Comparison of ENCODE assay signal across 18 cellular contexts in genomic region chr2:20620696-20621365, GRCh38. TPM values are rescaled to one million over a fixed set of nuclear protein-coding genes. Genes with fewer than 3 reads are reported as not detected.
DNase-seq lines count a peak whose midpoint lies in the region; ATAC-seq, FAIRE-seq and TF ChIP-seq lines count a peak whose summit lies in the region.
"Had no signal": no experiment of that assay in that cellular context is flagged by ENCODE, and none has a peak within 500 bp of the region (broad histone marks: within the 10 kb centered on the region; RNA-seq: fewer than 3 reads in every experiment).

No MANE protein-coding gene starts in this region.

- no peak for FAIRE-seq in H54 (lab: Jason Lieb, UNC)
- FAIRE-seq: RCC 7860 had no signal

- no peak for TF ChIP-seq POLR2A in right lobe of liver (IDR thresholded peaks at IDR 0.05)
- TF ChIP-seq POLR2A in H54 (IDR thresholded peaks at IDR 0.05; ENCODE audit: low read depth, low read length): no peak

- WGBS in right lobe of liver (ENCODE audit: insufficient coverage, low coverage, low lambda C conversion rate, missing lambda C conversion rate): 88% methylated on average over 1 of the region's 4 CpGs

- no peak overlapping the region for H3K4me3 ChIP-seq in SJCRH30
- no peak overlapping the region for H3K4me3 ChIP-seq in epithelial cell of esophagus (ENCODE audit: low read length)
- no peak overlapping the region for H3K4me3 ChIP-seq in right lobe of liver
- H3K4me3 ChIP-seq: body of pancreas, skin epidermis had no signal

- no peak for TF ChIP-seq CTCF in epithelial cell of esophagus (IDR thresholded peaks at IDR 0.05; ENCODE audit: insufficient read depth, low read depth, low read length, missing control alignments)
- no peak for TF ChIP-seq CTCF in right lobe of liver (IDR thresholded peaks at IDR 0.05)

- H3K4me1 ChIP-seq in SJCRH30 (peaks cover 91% of the 10 kb centered on the region), right lobe of liver (peaks cover 0 to 31% (median 20%) of the 10 kb centered on the region in 4 donors)

- H3K36me3 Mint-ChIP-seq in stimulated activated naive B cell treated with anti-CD40 and anti-IgM and Interleukin-4, amounts not matched to agents 10 μg/mL and 1 μg/mL and 100 μg/mL, for 72 hours: peaks cover 23 to 39% of the 10 kb centered on the region in 2 donors

- ATAC-seq in right lobe of liver: no peak
- no peak for ATAC-seq in stimulated activated naive B cell treated with anti-CD40 and anti-IgM and Interleukin-4, amounts not matched to agents 10 μg/mL and 1 μg/mL and 100 μg/mL, for 72 hours (replicated peaks)
- ATAC-seq in HG02610 (IDR thresholded peaks at IDR 0.05; ENCODE audit: unreplicated experiment): no peak
- ATAC-seq: body of pancreas, left colon had no signal

- H3K4me1 Mint-ChIP-seq in stimulated activated naive B cell treated with anti-CD40 and anti-IgM and Interleukin-4, amounts not matched to agents 10 μg/mL and 1 μg/mL and 100 μg/mL, for 72 hours: peaks cover 0 to 2% of the 10 kb centered on the region in 2 donors

- H3K9me3 ChIP-seq in SJCRH30 (replicated peaks) (no peaks in the 10 kb centered on the region), right lobe of liver (no peaks in the 10 kb centered on the region)
- H3K9me3 ChIP-seq: body of pancreas had no signal

- H3K9me3 Mint-ChIP-seq in stimulated activated naive B cell treated with anti-CD40 and anti-IgM and Interleukin-4, amounts not matched to agents 10 μg/mL and 1 μg/mL and 100 μg/mL, for 72 hours: no peaks in the 10 kb centered on the region
- H3K9me3 Mint-ChIP-seq: nephron progenitor cell had no signal

- no peak overlapping the region for H3K4me3 Mint-ChIP-seq in stimulated activated naive B cell treated with anti-CD40 and anti-IgM and Interleukin-4, amounts not matched to agents 10 μg/mL and 1 μg/mL and 100 μg/mL, for 72 hours
- H3K4me3 Mint-ChIP-seq: nephron progenitor cell had no signal

- no peaks in the 10 kb centered on the region for H3K27me3 Mint-ChIP-seq in stimulated activated naive B cell treated with anti-CD40 and anti-IgM and Interleukin-4, amounts not matched to agents 10 μg/mL and 1 μg/mL and 100 μg/mL, for 72 hours

- no peaks in the 10 kb centered on the region for H3K36me3 ChIP-seq in SJCRH30
- H3K36me3 ChIP-seq in right lobe of liver: peaks cover 0 to 32% (median 3%) of the 10 kb centered on the region in 4 donors

- intact Hi-C loops in right lobe of liver (cut with DNase I): no loop called here

- H3K27ac Mint-ChIP-seq in stimulated activated naive B cell treated with anti-CD40 and anti-IgM and Interleukin-4, amounts not matched to agents 10 μg/mL and 1 μg/mL and 100 μg/mL, for 72 hours: peak overlapping the region; percentile 72

- H3K27ac ChIP-seq in SJCRH30: peak overlapping the region; percentile 95
- peak overlapping the region in 1 of 3 donors; percentile 4 for H3K27ac ChIP-seq in right lobe of liver

- DNase-seq in SJCRH30: peak; percentile 41 to 68
- DNase-seq in epithelial cell of esophagus (ENCODE audit: low read depth): peak; percentile 58
- DNase-seq in right lobe of liver: peak; percentile 10 to 42 (median 41)
- DNase-seq in stimulated activated naive B cell treated with anti-CD40 and anti-IgM and Interleukin-4, amounts not matched to agents 10 μg/mL and 1 μg/mL and 100 μg/mL, for 72 hours: no peak
- DNase-seq in NCI-H748 (lab: John Stamatoyannopoulos, UW; ENCODE audit: unreplicated experiment): no peak
- DNase-seq in H54 (ENCODE audit: insufficient read length, low spot score): no peak
- no peak for DNase-seq in NCI-H748 treated with DMSO at 0.1 percent for 48 hours (lab: John Stamatoyannopoulos, UW)
- DNase-seq: activated CD4-positive, alpha-beta T cell treated with anti-CD3 and anti-CD28 coated beads, Interleukin-2, amount 50 U/mL, for 1 hour; DMS 273 treated with DMSO at 0.1 percent for 48 hours; KG1; NCI-H1417 treated with DMSO at 0.1 percent for 48 hours; NCI-H524 treated with DMSO at 0.1 percent for 48 hours; nephron progenitor cell had no signal

- H3K27me3 ChIP-seq in SJCRH30 (no peaks in the 10 kb centered on the region), right lobe of liver (no peaks in the 10 kb centered on the region)
- H3K27me3 ChIP-seq: body of pancreas had no signal

RNA-seq across cellular contexts. Expression of gene HS1BP3, which starts 30.1 kb away (rescaled TPM):
- 14.0 and 14.7 TPM in 2 replicates for total RNA-seq in SJCRH30 (2014; rRNA removed; shearing (Covaris generic))
- 10 to 100 TPM; 17.5 to 34.7 (median 20.2) TPM for total RNA-seq in right lobe of liver

RNA-seq across cellular contexts. Expression of gene GDF7, which starts 46.1 kb away (rescaled TPM):
- total RNA-seq in SJCRH30 (2014; rRNA removed; shearing (Covaris generic)): 0.02 and 0.03 TPM in 2 replicates
- 1 to 10 TPM in 5 of 6 experiments, under 1 TPM in 1; 0.95 to 5.0 (median 2.9) TPM for total RNA-seq in right lobe of liver

Comparison
In these comparisons a context has a peak if more than half of its experiments do, and no peak if none do; other contexts are left out.
1. DNase-seq: peak in SJCRH30 (2 of 2), epithelial cell of esophagus (single experiment) and right lobe of liver (3 of 3); none in stimulated activated naive B cell treated with anti-CD40 and anti-IgM and Interleukin-4, amounts not matched to agents 10 μg/mL and 1 μg/mL and 100 μg/mL, for 72 hours (single experiment), NCI-H748 (single experiment), H54 (single experiment) and NCI-H748 treated with DMSO at 0.1 percent for 48 hours (single experiment).